1 cellular context compared by ENCODE assay signal in the genomic region with DNA sequence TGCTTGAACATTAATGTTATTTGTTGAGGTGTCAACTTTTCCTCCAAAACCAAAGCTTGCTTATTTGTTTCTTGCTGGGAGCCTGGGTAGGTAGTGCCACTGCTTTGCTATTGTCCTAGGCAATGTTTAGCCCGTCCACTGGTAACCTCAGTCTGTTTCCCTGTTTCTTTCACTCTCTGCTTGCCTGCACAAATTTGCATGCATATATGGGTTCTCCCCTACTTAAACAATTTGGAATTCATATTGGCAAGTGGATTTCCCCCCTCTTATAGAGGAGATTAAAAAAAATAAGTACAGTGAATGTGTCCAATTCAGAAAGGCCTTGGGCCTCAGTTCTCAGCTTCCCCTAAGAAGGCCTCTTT.
TF ChIP-seq lines count a peak whose summit lies in the region.

No MANE protein-coding gene starts in this region.

TF ChIP-seq in HEK293, 187 proteins besides CTCF, POLR2A, EP300 and RAD21 (continued from another document):
- TF ChIP-seq ZNF530 (tag by site-specific recombination; IDR thresholded peaks at IDR 0.05; ENCODE audit: low read depth), result no peak
- TF ChIP-seq, protein P1, sequence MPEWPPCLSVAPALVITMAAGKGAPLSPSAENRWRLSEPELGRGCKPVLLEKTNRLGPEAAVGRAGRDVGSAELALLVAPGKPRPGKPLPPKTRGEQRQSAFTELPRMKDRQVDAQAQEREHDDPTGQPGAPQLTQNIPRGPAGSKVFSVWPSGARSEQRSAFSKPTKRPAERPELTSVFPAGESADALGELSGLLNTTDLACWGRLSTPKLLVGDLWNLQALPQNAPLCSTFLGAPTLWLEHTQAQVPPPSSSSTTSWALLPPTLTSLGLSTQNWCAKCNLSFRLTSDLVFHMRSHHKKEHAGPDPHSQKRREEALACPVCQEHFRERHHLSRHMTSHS (tag by site-specific recombination; IDR thresholded peaks at IDR 0.05), result no peak
- TF ChIP-seq ZNF610 (tag by site-specific recombination; IDR thresholded peaks at IDR 0.05; ENCODE audit: borderline replicate concordance), result no peak
- TF ChIP-seq ZNF473 (tag by site-specific recombination; IDR thresholded peaks at IDR 0.05), result no peak
- no peak for TF ChIP-seq RBAK (tag by site-specific recombination; IDR thresholded peaks at IDR 0.05)
- TF ChIP-seq HOXC10 (CRISPR knock-in tag; IDR thresholded peaks at IDR 0.05), result no peak
